In the genomic region with DNA sequence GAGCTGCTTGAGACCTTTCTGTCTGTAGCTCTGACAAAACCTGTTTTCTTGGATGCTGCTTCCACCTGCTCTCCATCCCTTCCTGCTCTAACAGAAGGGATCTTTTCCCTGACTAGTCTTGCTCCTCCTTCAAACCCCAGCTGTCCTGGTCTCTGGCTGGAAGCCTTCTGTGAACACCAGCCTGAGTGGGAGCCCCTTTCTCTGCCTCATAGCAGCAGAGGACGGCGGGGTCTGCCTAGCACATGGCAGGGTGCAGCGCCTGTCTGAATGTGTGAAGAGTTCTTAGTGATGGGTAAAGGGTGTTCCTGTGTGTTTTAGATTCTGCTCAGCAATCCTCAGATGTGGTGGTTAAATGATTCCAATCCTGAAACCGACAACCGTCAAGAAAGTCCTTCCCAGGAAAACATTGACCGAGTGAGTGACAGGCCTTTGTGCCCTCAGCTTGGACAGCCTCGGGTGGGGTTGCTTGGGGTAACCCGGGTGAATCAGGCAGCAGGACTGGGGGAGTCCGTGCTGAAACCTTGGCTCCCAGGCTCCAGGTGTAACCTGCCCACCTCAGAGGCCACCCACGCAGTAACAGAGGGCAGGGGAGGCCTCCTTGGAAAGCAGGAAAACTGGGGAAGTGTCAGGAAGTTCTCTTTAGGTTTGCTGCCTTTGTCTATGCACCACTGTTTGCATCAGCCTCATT, we compare ENCODE assay signal across 19 cellular contexts. TPM values are rescaled to one million over a fixed set of nuclear protein-coding genes. Genes with fewer than 3 reads are reported as not detected.
DNase-seq lines count a peak whose midpoint lies in the region; ATAC-seq and TF ChIP-seq lines count a peak whose summit lies in the region.
"Had no signal": no experiment of that assay in that cellular context is flagged by ENCODE, and none has a peak within 500 bp of the region (broad histone marks: within the 10 kb centered on the region; RNA-seq: fewer than 3 reads in every experiment).

No MANE protein-coding gene starts in this region.

- POLR2A ChIA-PET in CD8-positive, alpha-beta T cell (lab: Charles Lee), result interaction anchor here (1.5 kb wide), 1 partner anchor 73 kb away, joined by 3 read pairs; no protein-coding TSS in a partner anchor

- intact Hi-C loops in CD8-positive, alpha-beta T cell (cut with DNase I, micrococcal nuclease), result no loop called here

- H3K4me3 Mint-ChIP-seq in CD8-positive, alpha-beta T cell, result no peak overlapping the region
- no peak overlapping the region for H3K4me3 Mint-ChIP-seq in chondrocyte (ENCODE audit: unreplicated experiment)
- H3K4me3 Mint-ChIP-seq in progenitor cell of endocrine pancreas (ENCODE audit: low read depth), result no peak overlapping the region
- H3K4me3 Mint-ChIP-seq in osteocyte (ENCODE audit: unreplicated experiment), result no peak overlapping the region

- peaks cover under 1% of the 10 kb centered on the region for H3K4me1 Mint-ChIP-seq in CD8-positive, alpha-beta T cell (ENCODE audit: low read depth)
- peaks cover 5% of the 10 kb centered on the region for H3K4me1 Mint-ChIP-seq in chondrocyte (ENCODE audit: low read depth)
- no peaks in the 10 kb centered on the region for H3K4me1 Mint-ChIP-seq in progenitor cell of endocrine pancreas (ENCODE audit: low read depth)
- H3K4me1 Mint-ChIP-seq in osteocyte (ENCODE audit: unreplicated experiment), result peaks cover 12% of the 10 kb centered on the region

- H3K27me3 ChIP-seq in CD8-positive, alpha-beta T cell (ENCODE audit: insufficient read depth, low read length), result no peaks in the 10 kb centered on the region

- no peak overlapping the region for H3K27ac ChIP-seq in CD8-positive, alpha-beta T cell (ENCODE audit: low read depth, low read length)
- H3K27ac ChIP-seq: HL-60, RWPE1 had no signal

- no peak for TF ChIP-seq CTCF in CD8-positive, alpha-beta T cell (IDR thresholded peaks at IDR 0.05)
- TF ChIP-seq CTCF in chondrocyte (IDR thresholded peaks at IDR 0.05), result no peak
- TF ChIP-seq CTCF in progenitor cell of endocrine pancreas (IDR thresholded peaks at IDR 0.05; ENCODE audit: unreplicated experiment), result no peak
- no peak for TF ChIP-seq CTCF in osteocyte (IDR thresholded peaks at IDR 0.05)

- H3K36me3 Mint-ChIP-seq in CD8-positive, alpha-beta T cell, result peaks cover 81% of the 10 kb centered on the region
- peaks cover 30% of the 10 kb centered on the region for H3K36me3 Mint-ChIP-seq in chondrocyte (ENCODE audit: low read depth)
- peaks cover 30% of the 10 kb centered on the region for H3K36me3 Mint-ChIP-seq in progenitor cell of endocrine pancreas (ENCODE audit: insufficient read depth)
- peaks cover 40% of the 10 kb centered on the region for H3K36me3 Mint-ChIP-seq in osteocyte (ENCODE audit: unreplicated experiment)

- peak; percentile 12 for DNase-seq in activated T-cell treated with anti-CD3 and anti-CD28 coated beads, Interleukin-2, amount 50 U/mL, for 1 hour
- DNase-seq in activated T-cell treated with anti-CD3 and anti-CD28 coated beads, Interleukin-2, amount 50 U/mL, for 48 hours, result no peak
- DNase-seq in CD8-positive, alpha-beta T cell, result no peak
- DNase-seq in chondrocyte (ENCODE audit: low spot score), result peak; percentile 72
- no peak for DNase-seq in progenitor cell of endocrine pancreas (ENCODE audit: low spot score, unreplicated experiment)
- DNase-seq in osteocyte (ENCODE audit: extremely low spot score, unreplicated experiment), result no peak
- DNase-seq in MV-4-11 (lab: John Stamatoyannopoulos, UW), result no peak
- DNase-seq in NAMALWA (ENCODE audit: low spot score), result no peak
- DNase-seq: C1 segment of cervical spinal cord; Caco-2; GOT3; NCI-H1048; NCI-H2227 treated with DMSO at 0.1 percent for 48 hours; NCI-H526; NK-92 treated with Interleukin-12 subunit alpha and Interleukin-12 subunit beta, amount 100 ng/mL, for 24 hours; OCI-M1 had no signal

- no peaks in the 10 kb centered on the region for H3K9me3 ChIP-seq in CD8-positive, alpha-beta T cell (ENCODE audit: low read length)
- H3K9me3 ChIP-seq: Caco-2 had no signal

- CTCF ChIA-PET in CD8-positive, alpha-beta T cell (lab: Charles Lee), result interaction anchor here (1.4 to 5.0 kb wide), 2 partner anchors 61 to 73 kb away, joined by 4 to 26 read pairs; no protein-coding TSS in a partner anchor

- H3K9me3 Mint-ChIP-seq in CD8-positive, alpha-beta T cell, result no peaks in the 10 kb centered on the region
- H3K9me3 Mint-ChIP-seq in chondrocyte (ENCODE audit: low read depth) (no peaks in the 10 kb centered on the region), progenitor cell of endocrine pancreas (ENCODE audit: low read depth) (no peaks in the 10 kb centered on the region), osteocyte (ENCODE audit: unreplicated experiment) (no peaks in the 10 kb centered on the region)

- no peak overlapping the region for H3K4me3 ChIP-seq in CD8-positive, alpha-beta T cell (ENCODE audit: low read depth, low read length)
- H3K4me3 ChIP-seq: K562 had no signal

- H3K4me1 ChIP-seq in CD8-positive, alpha-beta T cell (ENCODE audit: insufficient read depth, low read length), result peaks cover under 1% of the 10 kb centered on the region
- H3K4me1 ChIP-seq: Caco-2 had no signal

- peaks cover 36% of the 10 kb centered on the region for H3K36me3 ChIP-seq in CD8-positive, alpha-beta T cell (ENCODE audit: insufficient read depth, low read length)

- H3K27me3 Mint-ChIP-seq in CD8-positive, alpha-beta T cell (ENCODE audit: low read depth), result no peaks in the 10 kb centered on the region
- H3K27me3 Mint-ChIP-seq in chondrocyte (ENCODE audit: low read depth) (peaks cover under 1% of the 10 kb centered on the region), progenitor cell of endocrine pancreas (no peaks in the 10 kb centered on the region), osteocyte (ENCODE audit: unreplicated experiment) (no peaks in the 10 kb centered on the region)

- H3K27ac Mint-ChIP-seq in CD8-positive, alpha-beta T cell, result peak overlapping the region; percentile 18
- H3K27ac Mint-ChIP-seq in chondrocyte (ENCODE audit: unreplicated experiment) (no peak overlapping the region), progenitor cell of endocrine pancreas (peak overlapping the region; percentile 70), osteocyte (ENCODE audit: unreplicated experiment) (no peak overlapping the region)

- no peak for ATAC-seq in CD8-positive, alpha-beta T cell
- ATAC-seq: K562 had no signal

RNA-seq across cellular contexts. Expression of a gene that starts 34.1 kb away (rescaled TPM):
- 10 to 100 TPM; 78.4 to 81.2 TPM for total RNA-seq in CD8-positive, alpha-beta T cell
- total RNA-seq in chondrocyte (47.3 to 61.7 TPM (median 50.3 TPM) in 3 replicates), progenitor cell of endocrine pancreas (49.0 and 53.5 TPM in 2 replicates), osteocyte (61.7 and 63.0 TPM in 2 replicates)

RNA-seq across cellular contexts. Expression of a gene that starts 34.2 kb away (rescaled TPM):
- total RNA-seq in CD8-positive, alpha-beta T cell, result 1 to 10 TPM; 5.7 to 6.5 TPM
- total RNA-seq in chondrocyte (not detected in 3 replicates), progenitor cell of endocrine pancreas (80.6 and 82.9 TPM in 2 replicates), osteocyte (0.39 TPM in 1 of 2 replicates, not detected in the other)
- total RNA-seq: K562 had no signal

Comparison
In these comparisons a context has a peak if more than half of its experiments do, and no peak if none do; other contexts are left out.
1. DNase-seq: peak in activated T-cell treated with anti-CD3 and anti-CD28 coated beads, Interleukin-2, amount 50 U/mL, for 1 hour (single experiment) and chondrocyte (single experiment); none in activated T-cell treated with anti-CD3 and anti-CD28 coated beads, Interleukin-2, amount 50 U/mL, for 48 hours (0 of 2), CD8-positive, alpha-beta T cell (0 of 7), progenitor cell of endocrine pancreas (single experiment), osteocyte (single experiment), MV-4-11 (single experiment) and NAMALWA (single experiment).
2. H3K27ac Mint-ChIP-seq: peak in CD8-positive, alpha-beta T cell (single experiment) and progenitor cell of endocrine pancreas (single experiment); none in chondrocyte (single experiment) and osteocyte (single experiment).
3. RNA of a gene that starts 34.2 kb away (total RNA-seq): 80.6 to 82.9 TPM in progenitor cell of endocrine pancreas; 5.7 to 6.5 TPM in CD8-positive, alpha-beta T cell, 0.39 TPM in osteocyte and not detected in chondrocyte; every median in the first group is over 10 times any median in the second.